ENCODE assay signal across 1 cellular context in the genomic region with DNA sequence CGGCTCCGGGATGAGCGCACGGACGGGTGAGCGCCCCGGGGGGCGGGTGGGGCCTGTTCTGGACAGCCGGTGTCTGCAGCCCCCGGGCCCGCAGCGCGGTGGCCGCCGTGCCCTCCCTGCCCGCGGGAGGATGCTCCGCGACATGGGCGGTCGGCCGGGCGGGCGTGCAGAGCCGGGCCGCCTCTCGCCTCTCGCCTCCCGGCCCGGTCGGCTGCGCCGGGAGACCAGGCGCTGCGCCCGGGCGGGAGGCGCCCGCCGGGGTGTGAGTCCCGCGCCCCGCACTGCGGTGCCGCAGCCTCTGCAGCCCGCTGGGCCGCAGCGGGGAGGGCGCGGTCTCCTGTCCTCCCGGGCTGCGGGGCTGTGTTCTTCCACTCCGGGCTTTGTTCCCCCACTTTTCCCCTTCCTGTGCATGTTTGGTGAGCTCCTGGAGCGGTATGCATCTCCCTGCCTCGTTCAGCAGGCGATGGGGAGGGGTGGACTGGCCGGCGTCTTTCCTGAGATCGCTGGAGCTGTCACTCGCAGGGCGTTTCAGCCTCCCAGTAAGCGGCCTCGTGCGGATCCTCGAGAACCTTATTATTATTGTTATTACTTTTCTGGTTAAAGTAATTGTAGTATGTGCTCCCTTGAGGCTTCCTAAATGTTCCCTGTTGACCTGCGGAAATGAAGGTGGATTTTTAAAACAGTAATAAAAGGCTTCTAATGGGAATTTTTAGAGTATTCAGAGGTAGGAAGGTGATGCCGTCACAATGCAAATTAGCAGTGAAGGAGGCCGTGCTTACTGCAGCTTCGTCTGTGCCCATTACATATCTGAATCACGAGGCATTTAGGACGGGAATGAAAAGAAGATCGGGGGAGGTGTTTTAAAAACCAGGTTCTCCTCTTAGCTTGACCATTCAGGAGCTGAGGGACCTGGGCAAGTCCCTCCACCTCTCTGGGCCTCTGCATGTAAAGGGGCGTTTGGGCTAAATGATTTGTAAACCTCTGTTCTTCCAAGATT.
TF ChIP-seq lines count a peak whose summit lies in the region.

No MANE protein-coding gene starts in this region.

TF ChIP-seq in K562, 482 proteins besides CTCF, POLR2A, EP300 and RAD21 (continued from another document and continues in another):
- TF ChIP-seq, protein P1, sequence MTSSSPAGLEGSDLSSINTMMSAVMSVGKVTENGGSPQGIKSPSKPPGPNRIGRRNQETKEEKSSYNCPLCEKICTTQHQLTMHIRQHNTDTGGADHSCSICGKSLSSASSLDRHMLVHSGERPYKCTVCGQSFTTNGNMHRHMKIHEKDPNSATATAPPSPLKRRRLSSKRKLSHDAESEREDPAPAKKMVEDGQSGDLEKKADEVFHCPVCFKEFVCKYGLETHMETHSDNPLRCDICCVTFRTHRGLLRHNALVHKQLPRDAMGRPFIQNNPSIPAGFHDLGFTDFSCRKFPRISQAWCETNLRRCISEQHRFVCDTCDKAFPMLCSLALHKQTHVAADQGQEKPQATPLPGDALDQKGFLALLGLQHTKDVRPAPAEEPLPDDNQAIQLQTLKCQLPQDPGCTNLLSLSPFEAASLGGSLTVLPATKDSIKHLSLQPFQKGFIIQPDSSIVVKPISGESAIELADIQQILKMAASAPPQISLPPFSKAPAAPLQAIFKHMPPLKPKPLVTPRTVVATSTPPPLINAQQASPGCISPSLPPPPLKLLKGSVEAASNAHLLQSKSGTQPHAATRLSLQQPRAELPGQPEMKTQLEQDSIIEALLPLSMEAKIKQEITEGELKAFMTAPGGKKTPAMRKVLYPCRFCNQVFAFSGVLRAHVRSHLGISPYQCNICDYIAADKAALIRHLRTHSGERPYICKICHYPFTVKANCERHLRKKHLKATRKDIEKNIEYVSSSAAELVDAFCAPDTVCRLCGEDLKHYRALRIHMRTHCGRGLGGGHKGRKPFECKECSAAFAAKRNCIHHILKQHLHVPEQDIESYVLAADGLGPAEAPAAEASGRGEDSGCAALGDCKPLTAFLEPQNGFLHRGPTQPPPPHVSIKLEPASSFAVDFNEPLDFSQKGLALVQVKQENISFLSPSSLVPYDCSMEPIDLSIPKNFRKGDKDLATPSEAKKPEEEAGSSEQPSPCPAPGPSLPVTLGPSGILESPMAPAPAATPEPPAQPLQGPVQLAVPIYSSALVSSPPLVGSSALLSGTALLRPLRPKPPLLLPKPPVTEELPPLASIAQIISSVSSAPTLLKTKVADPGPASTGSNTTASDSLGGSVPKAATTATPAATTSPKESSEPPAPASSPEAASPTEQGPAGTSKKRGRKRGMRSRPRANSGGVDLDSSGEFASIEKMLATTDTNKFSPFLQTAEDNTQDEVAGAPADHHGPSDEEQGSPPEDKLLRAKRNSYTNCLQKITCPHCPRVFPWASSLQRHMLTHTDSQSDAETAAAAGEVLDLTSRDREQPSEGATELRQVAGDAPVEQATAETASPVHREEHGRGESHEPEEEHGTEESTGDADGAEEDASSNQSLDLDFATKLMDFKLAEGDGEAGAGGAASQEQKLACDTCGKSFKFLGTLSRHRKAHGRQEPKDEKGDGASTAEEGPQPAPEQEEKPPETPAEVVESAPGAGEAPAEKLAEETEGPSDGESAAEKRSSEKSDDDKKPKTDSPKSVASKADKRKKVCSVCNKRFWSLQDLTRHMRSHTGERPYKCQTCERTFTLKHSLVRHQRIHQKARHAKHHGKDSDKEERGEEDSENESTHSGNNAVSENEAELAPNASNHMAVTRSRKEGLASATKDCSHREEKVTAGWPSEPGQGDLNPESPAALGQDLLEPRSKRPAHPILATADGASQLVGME (CRISPR knock-in tag; IDR thresholded peaks at IDR 0.05) = no peak
- TF ChIP-seq MYC (IDR thresholded peaks at IDR 0.05; ENCODE audit: low read depth, low read length) (peak; percentile 42; the same call in 1 of the 2 replicates), MYC (CRISPR knock-in tag; IDR thresholded peaks at IDR 0.05; ENCODE audit: borderline replicate concordance, low read depth) (no peak), GABPA (tag; conservative IDR thresholded peaks at IDR 0.05; ENCODE audit: low read depth) (no peak), RBFOX2 (IDR thresholded peaks at IDR 0.05; ENCODE audit: low read depth, low read length) (peak; percentile 53), ARID2 (IDR thresholded peaks at IDR 0.05) (no peak), HMG20A (CRISPR knock-in tag; conservative IDR thresholded peaks at IDR 0.05) (no peak), NR1H2 (CRISPR knock-in tag; IDR thresholded peaks at IDR 0.05) (no peak), ZNF780A (CRISPR knock-in tag; IDR thresholded peaks at IDR 0.05) (no peak), ZNF436 (CRISPR knock-in tag; IDR thresholded peaks at IDR 0.05) (no peak), HSF4 (CRISPR knock-in tag; IDR thresholded peaks at IDR 0.05; ENCODE audit: borderline replicate concordance) (no peak), TRIM24 (IDR thresholded peaks at IDR 0.05) (no peak), ZEB2 (IDR thresholded peaks at IDR 0.05) (no peak), RFX1 (IDR thresholded peaks at IDR 0.05) (no peak), NFE2 (IDR thresholded peaks at IDR 0.05; ENCODE audit: low read depth) (no peak), MCM2 (IDR thresholded peaks at IDR 0.05; ENCODE audit: low read depth) (no peak), RNF2 (IDR thresholded peaks at IDR 0.05) (no peak), ZNF778 (CRISPR knock-in tag; IDR thresholded peaks at IDR 0.05) (no peak), STAT5A (IDR thresholded peaks at IDR 0.05; ENCODE audit: borderline replicate concordance, low read length) (no peak), ZNF324 (CRISPR knock-in tag; IDR thresholded peaks at IDR 0.05) (no peak), KAT2B (IDR thresholded peaks at IDR 0.05; ENCODE audit: low read depth, low read length) (no peak), ZNF217 (CRISPR knock-in tag; IDR thresholded peaks at IDR 0.05) (no peak), ARNT (IDR thresholded peaks at IDR 0.05) (no peak), FOXK1 (CRISPR knock-in tag; IDR thresholded peaks at IDR 0.05; ENCODE audit: borderline replicate concordance) (no peak), U2AF1 (optimal IDR thresholded peaks at IDR 0.05; ENCODE audit: low read depth, low read length) (no peak), HDAC6 (IDR thresholded peaks at IDR 0.05; ENCODE audit: low read depth, low read length) (no peak), FOSL1 (tag; conservative IDR thresholded peaks at IDR 0.05) (no peak), ZNF431 (CRISPR knock-in tag; IDR thresholded peaks at IDR 0.05) (no peak), HDAC8 (tag; IDR thresholded peaks at IDR 0.05) (no peak), EP400 (IDR thresholded peaks at IDR 0.05) (no peak)
- TF ChIP-seq, protein P2, sequence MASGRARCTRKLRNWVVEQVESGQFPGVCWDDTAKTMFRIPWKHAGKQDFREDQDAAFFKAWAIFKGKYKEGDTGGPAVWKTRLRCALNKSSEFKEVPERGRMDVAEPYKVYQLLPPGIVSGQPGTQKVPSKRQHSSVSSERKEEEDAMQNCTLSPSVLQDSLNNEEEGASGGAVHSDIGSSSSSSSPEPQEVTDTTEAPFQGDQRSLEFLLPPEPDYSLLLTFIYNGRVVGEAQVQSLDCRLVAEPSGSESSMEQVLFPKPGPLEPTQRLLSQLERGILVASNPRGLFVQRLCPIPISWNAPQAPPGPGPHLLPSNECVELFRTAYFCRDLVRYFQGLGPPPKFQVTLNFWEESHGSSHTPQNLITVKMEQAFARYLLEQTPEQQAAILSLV (tag; IDR thresholded peaks at IDR 0.05) = no peak
- TF ChIP-seq, protein P3, sequence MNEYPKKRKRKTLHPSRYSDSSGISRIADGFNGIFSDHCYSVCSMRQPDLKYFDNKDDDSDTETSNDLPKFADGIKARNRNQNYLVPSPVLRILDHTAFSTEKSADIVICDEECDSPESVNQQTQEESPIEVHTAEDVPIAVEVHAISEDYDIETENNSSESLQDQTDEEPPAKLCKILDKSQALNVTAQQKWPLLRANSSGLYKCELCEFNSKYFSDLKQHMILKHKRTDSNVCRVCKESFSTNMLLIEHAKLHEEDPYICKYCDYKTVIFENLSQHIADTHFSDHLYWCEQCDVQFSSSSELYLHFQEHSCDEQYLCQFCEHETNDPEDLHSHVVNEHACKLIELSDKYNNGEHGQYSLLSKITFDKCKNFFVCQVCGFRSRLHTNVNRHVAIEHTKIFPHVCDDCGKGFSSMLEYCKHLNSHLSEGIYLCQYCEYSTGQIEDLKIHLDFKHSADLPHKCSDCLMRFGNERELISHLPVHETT (CRISPR knock-in tag; conservative IDR thresholded peaks at IDR 0.05 in 1 of 2, IDR thresholded peaks at IDR 0.05 in 1 of 2) = peak in 1 of 2 experiments; percentile 65; a peak in 2 of 4 replicates
- TF ChIP-seq, protein P4, sequence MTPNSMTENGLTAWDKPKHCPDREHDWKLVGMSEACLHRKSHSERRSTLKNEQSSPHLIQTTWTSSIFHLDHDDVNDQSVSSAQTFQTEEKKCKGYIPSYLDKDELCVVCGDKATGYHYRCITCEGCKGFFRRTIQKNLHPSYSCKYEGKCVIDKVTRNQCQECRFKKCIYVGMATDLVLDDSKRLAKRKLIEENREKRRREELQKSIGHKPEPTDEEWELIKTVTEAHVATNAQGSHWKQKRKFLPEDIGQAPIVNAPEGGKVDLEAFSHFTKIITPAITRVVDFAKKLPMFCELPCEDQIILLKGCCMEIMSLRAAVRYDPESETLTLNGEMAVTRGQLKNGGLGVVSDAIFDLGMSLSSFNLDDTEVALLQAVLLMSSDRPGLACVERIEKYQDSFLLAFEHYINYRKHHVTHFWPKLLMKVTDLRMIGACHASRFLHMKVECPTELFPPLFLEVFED (CRISPR knock-in tag; conservative IDR thresholded peaks at IDR 0.05) = no peak
- TF ChIP-seq, protein P5, sequence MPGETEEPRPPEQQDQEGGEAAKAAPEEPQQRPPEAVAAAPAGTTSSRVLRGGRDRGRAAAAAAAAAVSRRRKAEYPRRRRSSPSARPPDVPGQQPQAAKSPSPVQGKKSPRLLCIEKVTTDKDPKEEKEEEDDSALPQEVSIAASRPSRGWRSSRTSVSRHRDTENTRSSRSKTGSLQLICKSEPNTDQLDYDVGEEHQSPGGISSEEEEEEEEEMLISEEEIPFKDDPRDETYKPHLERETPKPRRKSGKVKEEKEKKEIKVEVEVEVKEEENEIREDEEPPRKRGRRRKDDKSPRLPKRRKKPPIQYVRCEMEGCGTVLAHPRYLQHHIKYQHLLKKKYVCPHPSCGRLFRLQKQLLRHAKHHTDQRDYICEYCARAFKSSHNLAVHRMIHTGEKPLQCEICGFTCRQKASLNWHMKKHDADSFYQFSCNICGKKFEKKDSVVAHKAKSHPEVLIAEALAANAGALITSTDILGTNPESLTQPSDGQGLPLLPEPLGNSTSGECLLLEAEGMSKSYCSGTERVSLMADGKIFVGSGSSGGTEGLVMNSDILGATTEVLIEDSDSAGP (CRISPR knock-in tag; IDR thresholded peaks at IDR 0.05) = no peak
- TF ChIP-seq, protein P6, sequence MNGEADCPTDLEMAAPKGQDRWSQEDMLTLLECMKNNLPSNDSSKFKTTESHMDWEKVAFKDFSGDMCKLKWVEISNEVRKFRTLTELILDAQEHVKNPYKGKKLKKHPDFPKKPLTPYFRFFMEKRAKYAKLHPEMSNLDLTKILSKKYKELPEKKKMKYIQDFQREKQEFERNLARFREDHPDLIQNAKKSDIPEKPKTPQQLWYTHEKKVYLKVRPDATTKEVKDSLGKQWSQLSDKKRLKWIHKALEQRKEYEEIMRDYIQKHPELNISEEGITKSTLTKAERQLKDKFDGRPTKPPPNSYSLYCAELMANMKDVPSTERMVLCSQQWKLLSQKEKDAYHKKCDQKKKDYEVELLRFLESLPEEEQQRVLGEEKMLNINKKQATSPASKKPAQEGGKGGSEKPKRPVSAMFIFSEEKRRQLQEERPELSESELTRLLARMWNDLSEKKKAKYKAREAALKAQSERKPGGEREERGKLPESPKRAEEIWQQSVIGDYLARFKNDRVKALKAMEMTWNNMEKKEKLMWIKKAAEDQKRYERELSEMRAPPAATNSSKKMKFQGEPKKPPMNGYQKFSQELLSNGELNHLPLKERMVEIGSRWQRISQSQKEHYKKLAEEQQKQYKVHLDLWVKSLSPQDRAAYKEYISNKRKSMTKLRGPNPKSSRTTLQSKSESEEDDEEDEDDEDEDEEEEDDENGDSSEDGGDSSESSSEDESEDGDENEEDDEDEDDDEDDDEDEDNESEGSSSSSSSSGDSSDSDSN (IDR thresholded peaks at IDR 0.05; ENCODE audit: borderline replicate concordance in 1 of 2, low read depth in 2 of 2, low read length in 2 of 2) = peak in 1 of 2 experiments; percentile 59; a peak in 2 of 4 replicates
- TF ChIP-seq, protein P7, sequence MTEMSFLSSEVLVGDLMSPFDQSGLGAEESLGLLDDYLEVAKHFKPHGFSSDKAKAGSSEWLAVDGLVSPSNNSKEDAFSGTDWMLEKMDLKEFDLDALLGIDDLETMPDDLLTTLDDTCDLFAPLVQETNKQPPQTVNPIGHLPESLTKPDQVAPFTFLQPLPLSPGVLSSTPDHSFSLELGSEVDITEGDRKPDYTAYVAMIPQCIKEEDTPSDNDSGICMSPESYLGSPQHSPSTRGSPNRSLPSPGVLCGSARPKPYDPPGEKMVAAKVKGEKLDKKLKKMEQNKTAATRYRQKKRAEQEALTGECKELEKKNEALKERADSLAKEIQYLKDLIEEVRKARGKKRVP (CRISPR knock-in tag; IDR thresholded peaks at IDR 0.05) = no peak
- TF ChIP-seq, protein P8, sequence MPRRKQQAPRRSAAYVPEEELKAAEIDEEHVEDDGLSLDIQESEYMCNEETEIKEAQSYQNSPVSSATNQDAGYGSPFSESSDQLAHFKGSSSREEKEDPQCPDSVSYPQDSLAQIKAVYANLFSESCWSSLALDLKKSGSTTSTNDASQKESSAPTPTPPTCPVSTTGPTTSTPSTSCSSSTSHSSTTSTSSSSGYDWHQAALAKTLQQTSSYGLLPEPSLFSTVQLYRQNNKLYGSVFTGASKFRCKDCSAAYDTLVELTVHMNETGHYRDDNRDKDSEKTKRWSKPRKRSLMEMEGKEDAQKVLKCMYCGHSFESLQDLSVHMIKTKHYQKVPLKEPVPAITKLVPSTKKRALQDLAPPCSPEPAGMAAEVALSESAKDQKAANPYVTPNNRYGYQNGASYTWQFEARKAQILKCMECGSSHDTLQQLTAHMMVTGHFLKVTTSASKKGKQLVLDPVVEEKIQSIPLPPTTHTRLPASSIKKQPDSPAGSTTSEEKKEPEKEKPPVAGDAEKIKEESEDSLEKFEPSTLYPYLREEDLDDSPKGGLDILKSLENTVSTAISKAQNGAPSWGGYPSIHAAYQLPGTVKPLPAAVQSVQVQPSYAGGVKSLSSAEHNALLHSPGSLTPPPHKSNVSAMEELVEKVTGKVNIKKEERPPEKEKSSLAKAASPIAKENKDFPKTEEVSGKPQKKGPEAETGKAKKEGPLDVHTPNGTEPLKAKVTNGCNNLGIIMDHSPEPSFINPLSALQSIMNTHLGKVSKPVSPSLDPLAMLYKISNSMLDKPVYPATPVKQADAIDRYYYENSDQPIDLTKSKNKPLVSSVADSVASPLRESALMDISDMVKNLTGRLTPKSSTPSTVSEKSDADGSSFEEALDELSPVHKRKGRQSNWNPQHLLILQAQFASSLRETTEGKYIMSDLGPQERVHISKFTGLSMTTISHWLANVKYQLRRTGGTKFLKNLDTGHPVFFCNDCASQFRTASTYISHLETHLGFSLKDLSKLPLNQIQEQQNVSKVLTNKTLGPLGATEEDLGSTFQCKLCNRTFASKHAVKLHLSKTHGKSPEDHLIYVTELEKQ (CRISPR knock-in tag; IDR thresholded peaks at IDR 0.05) = no peak
- TF ChIP-seq, protein P9, sequence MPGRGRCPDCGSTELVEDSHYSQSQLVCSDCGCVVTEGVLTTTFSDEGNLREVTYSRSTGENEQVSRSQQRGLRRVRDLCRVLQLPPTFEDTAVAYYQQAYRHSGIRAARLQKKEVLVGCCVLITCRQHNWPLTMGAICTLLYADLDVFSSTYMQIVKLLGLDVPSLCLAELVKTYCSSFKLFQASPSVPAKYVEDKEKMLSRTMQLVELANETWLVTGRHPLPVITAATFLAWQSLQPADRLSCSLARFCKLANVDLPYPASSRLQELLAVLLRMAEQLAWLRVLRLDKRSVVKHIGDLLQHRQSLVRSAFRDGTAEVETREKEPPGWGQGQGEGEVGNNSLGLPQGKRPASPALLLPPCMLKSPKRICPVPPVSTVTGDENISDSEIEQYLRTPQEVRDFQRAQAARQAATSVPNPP (IDR thresholded peaks at IDR 0.05; ENCODE audit: borderline replicate concordance, insufficient read depth, insufficient read length) = no peak
